In the genomic region with DNA sequence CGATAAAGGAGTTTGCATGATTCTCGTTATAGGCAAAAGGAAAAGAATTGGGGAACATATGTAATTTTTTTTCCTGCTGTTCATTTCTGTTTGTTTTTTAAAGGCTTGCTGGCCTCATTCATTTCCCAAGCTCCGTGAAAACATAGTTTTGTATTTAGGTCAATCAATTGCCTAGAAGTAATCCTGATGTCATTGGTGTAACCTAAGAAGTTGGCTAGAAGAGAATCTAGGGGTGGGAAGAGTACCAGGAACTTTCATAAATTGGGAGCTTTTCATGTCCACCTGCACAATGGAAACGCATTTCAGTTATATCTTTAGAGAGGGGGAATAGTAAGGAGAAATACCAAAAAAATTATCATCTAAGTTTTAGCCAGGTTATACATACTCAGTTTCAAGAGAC, we compare ENCODE assay signal across 14 cellular contexts. TPM values are rescaled to one million over a fixed set of nuclear protein-coding genes. Genes with fewer than 3 reads are reported as not detected.
DNase-seq lines count a peak whose midpoint lies in the region; ATAC-seq and TF ChIP-seq lines count a peak whose summit lies in the region.
"Had no signal": no experiment of that assay in that cellular context is flagged by ENCODE, and none has a peak within 500 bp of the region (broad histone marks: within the 10 kb centered on the region; RNA-seq: fewer than 3 reads in every experiment).

No MANE protein-coding gene starts in this region.

- H3K27ac ChIP-seq in smooth muscle cell (ENCODE audit: low read depth), result no peak overlapping the region
- H3K27ac ChIP-seq: HL-60, SJSA1 had no signal

- H4K20me1 ChIP-seq in smooth muscle cell (ENCODE audit: low read depth), result peaks cover 76% of the 10 kb centered on the region

- peaks cover 58% of the 10 kb centered on the region for H3K4me1 Mint-ChIP-seq in activated T-cell treated with anti-CD3 and anti-CD28 coated beads, Interleukin-2, amount 50 U/mL, for 4 hours (ENCODE audit: low read depth)
- peaks cover 61% of the 10 kb centered on the region for H3K4me1 Mint-ChIP-seq in WTC11

- no peaks in the 10 kb centered on the region for H3K27me3 ChIP-seq in smooth muscle cell (ENCODE audit: low read depth)
- H3K27me3 ChIP-seq: upper lobe of left lung had no signal

- H2AFZ ChIP-seq in smooth muscle cell (ENCODE audit: low read depth), result no peak overlapping the region

- no peaks in the 10 kb centered on the region for H3K9me3 ChIP-seq in smooth muscle cell (replicated peaks; ENCODE audit: low read depth)
- H3K9me3 ChIP-seq: upper lobe of left lung had no signal

- H3K36me3 Mint-ChIP-seq in activated T-cell treated with anti-CD3 and anti-CD28 coated beads, Interleukin-2, amount 50 U/mL, for 4 hours (ENCODE audit: insufficient read depth), result peaks cover 9% of the 10 kb centered on the region
- H3K36me3 Mint-ChIP-seq in WTC11, result no peaks in the 10 kb centered on the region

- no peaks in the 10 kb centered on the region for H3K36me3 ChIP-seq in smooth muscle cell (ENCODE audit: low read depth)
- H3K36me3 ChIP-seq: upper lobe of left lung had no signal

- DNase-seq in activated T-cell treated with anti-CD3 and anti-CD28 coated beads, Interleukin-2, amount 50 U/mL, for 4 hours, result no peak
- no peak for DNase-seq in activated T-cell treated with anti-CD3 and anti-CD28 coated beads, Interleukin-2, amount 50 U/mL, for 1 hour
- DNase-seq in WTC11 (ENCODE audit: low spot score) (no peak), fibroblast of gingiva (ENCODE audit: low read depth) (peak; percentile 14), smooth muscle cell (lab: John Stamatoyannopoulos, UW; ENCODE audit: unreplicated experiment) (no peak)
- no peak for DNase-seq in stimulated activated CD4-positive, alpha-beta T cell treated with anti-CD3 and anti-CD28 coated beads, Interleukin-2, amount 100 ng/mL, for 48 hours
- DNase-seq: DMS79 treated with DMSO at 0.1 percent for 48 hours, NCI-H1105 treated with DMSO at 0.1 percent for 48 hours, NCI-H526 treated with DMSO at 0.1 percent for 48 hours, upper lobe of left lung had no signal

- peaks cover 35% of the 10 kb centered on the region for H3K4me1 ChIP-seq in smooth muscle cell (ENCODE audit: low read depth)

- H3K9ac ChIP-seq in smooth muscle cell (ENCODE audit: low read depth), result no peak overlapping the region

- peaks cover 77% of the 10 kb centered on the region for H3K79me2 ChIP-seq in smooth muscle cell (ENCODE audit: low read depth)

- H3K27me3 Mint-ChIP-seq in activated T-cell treated with anti-CD3 and anti-CD28 coated beads, Interleukin-2, amount 50 U/mL, for 4 hours (ENCODE audit: low read depth), result no peaks in the 10 kb centered on the region
- H3K27me3 Mint-ChIP-seq in WTC11 (ENCODE audit: low read depth), result peaks cover 5% of the 10 kb centered on the region; the same call in 1 of the 2 replicates

- no peaks in the 10 kb centered on the region for H3F3A ChIP-seq in smooth muscle cell (ENCODE audit: low read depth)

- no peak for ATAC-seq in activated T-cell treated with anti-CD3 and anti-CD28 coated beads, Interleukin-2, amount 50 U/mL, for 4 hours
- no peak for ATAC-seq in WTC11
- ATAC-seq in HG02798 (IDR thresholded peaks at IDR 0.05; ENCODE audit: poor library complexity, unreplicated experiment), result no peak
- no peak for ATAC-seq in HG03139 (IDR thresholded peaks at IDR 0.05; ENCODE audit: unreplicated experiment)

- H3K4me3 Mint-ChIP-seq in activated T-cell treated with anti-CD3 and anti-CD28 coated beads, Interleukin-2, amount 50 U/mL, for 4 hours, result peak overlapping the region; percentile 68
- H3K4me3 Mint-ChIP-seq in WTC11, result peak overlapping the region; percentile 42

- POLR2A ChIA-PET in WTC11 (lab: Charles Lee), result no interaction called here

- H3K9me3 Mint-ChIP-seq in activated T-cell treated with anti-CD3 and anti-CD28 coated beads, Interleukin-2, amount 50 U/mL, for 4 hours, result no peaks in the 10 kb centered on the region
- no peaks in the 10 kb centered on the region for H3K9me3 Mint-ChIP-seq in WTC11

- H3K27ac Mint-ChIP-seq in WTC11, result 0 out of 2 replicates have a peak overlapping the region, but pooled peaks have one; percentile 15

- TF ChIP-seq CTCF in WTC11 (IDR thresholded peaks at IDR 0.05), result no peak
- no peak for TF ChIP-seq CTCF in smooth muscle cell (IDR thresholded peaks at IDR 0.05; ENCODE audit: borderline replicate concordance, insufficient read depth, poor library complexity, severe bottlenecking)

- peak overlapping the region; percentile 87 for H3K4me2 ChIP-seq in smooth muscle cell

- peak overlapping the region; percentile 98 for H3K4me3 ChIP-seq in smooth muscle cell
- H3K4me3 ChIP-seq: SJSA1 had no signal

- WGBS in smooth muscle cell (ENCODE audit: low lambda C conversion rate), result 91% methylated on average over 4 of the region's 4 CpGs

- CTCF ChIA-PET in WTC11 (lab: Charles Lee), result no interaction called here

TF ChIP-seq in WTC11, 78 proteins besides CTCF, POLR2A, EP300 and RAD21:
- TF ChIP-seq, protein P1, sequence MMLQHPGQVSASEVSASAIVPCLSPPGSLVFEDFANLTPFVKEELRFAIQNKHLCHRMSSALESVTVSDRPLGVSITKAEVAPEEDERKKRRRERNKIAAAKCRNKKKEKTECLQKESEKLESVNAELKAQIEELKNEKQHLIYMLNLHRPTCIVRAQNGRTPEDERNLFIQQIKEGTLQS (CRISPR knock-in tag; conservative IDR thresholded peaks at IDR 0.05), result no peak
- TF ChIP-seq OVOL2 (CRISPR knock-in tag; IDR thresholded peaks at IDR 0.05; ENCODE audit: borderline replicate concordance), result no peak
- TF ChIP-seq, protein P2, sequence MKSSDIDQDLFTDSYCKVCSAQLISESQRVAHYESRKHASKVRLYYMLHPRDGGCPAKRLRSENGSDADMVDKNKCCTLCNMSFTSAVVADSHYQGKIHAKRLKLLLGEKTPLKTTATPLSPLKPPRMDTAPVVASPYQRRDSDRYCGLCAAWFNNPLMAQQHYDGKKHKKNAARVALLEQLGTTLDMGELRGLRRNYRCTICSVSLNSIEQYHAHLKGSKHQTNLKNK (CRISPR knock-in tag; IDR thresholded peaks at IDR 0.05), result no peak
- TF ChIP-seq, protein P3, sequence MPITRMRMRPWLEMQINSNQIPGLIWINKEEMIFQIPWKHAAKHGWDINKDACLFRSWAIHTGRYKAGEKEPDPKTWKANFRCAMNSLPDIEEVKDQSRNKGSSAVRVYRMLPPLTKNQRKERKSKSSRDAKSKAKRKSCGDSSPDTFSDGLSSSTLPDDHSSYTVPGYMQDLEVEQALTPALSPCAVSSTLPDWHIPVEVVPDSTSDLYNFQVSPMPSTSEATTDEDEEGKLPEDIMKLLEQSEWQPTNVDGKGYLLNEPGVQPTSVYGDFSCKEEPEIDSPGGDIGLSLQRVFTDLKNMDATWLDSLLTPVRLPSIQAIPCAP (CRISPR knock-in tag; IDR thresholded peaks at IDR 0.05), result no peak
- TF ChIP-seq IRF2 (CRISPR knock-in tag; IDR thresholded peaks at IDR 0.05; ENCODE audit: borderline replicate concordance, low read depth), result no peak
- no peak for TF ChIP-seq SMAD3 (CRISPR knock-in tag; IDR thresholded peaks at IDR 0.05; ENCODE audit: borderline replicate concordance)
- no peak for TF ChIP-seq TEAD4 (CRISPR knock-in tag; IDR thresholded peaks at IDR 0.05)
- no peak for TF ChIP-seq NR2C2 (CRISPR knock-in tag; IDR thresholded peaks at IDR 0.05)
- no peak for TF ChIP-seq FOXK1 (CRISPR knock-in tag; IDR thresholded peaks at IDR 0.05)
- TF ChIP-seq ZNF263 (CRISPR knock-in tag; IDR thresholded peaks at IDR 0.05; ENCODE audit: low read depth), result no peak
- TF ChIP-seq, protein P4, sequence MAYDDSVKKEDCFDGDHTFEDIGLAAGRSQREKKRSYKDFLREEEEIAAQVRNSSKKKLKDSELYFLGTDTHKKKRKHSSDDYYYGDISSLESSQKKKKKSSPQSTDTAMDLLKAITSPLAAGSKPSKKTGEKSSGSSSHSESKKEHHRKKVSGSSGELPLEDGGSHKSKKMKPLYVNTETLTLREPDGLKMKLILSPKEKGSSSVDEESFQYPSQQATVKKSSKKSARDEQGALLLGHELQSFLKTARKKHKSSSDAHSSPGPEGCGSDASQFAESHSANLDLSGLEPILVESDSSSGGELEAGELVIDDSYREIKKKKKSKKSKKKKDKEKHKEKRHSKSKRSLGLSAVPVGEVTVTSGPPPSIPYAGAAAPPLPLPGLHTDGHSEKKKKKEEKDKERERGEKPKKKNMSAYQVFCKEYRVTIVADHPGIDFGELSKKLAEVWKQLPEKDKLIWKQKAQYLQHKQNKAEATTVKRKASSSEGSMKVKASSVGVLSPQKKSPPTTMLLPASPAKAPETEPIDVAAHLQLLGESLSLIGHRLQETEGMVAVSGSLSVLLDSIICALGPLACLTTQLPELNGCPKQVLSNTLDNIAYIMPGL (CRISPR knock-in tag; IDR thresholded peaks at IDR 0.05), result no peak
- TF ChIP-seq SP1 (CRISPR knock-in tag; conservative IDR thresholded peaks at IDR 0.05), result no peak
- no peak for TF ChIP-seq RORB (CRISPR knock-in tag; IDR thresholded peaks at IDR 0.05)

RNA-seq across cellular contexts. Expression of a gene that starts 3.8 kb away (rescaled TPM):
- 10 to 100 TPM; 47.8 to 50.0 (median 49.3) TPM for total RNA-seq in activated T-cell treated with anti-CD3 and anti-CD28 coated beads, Interleukin-2, amount 50 U/mL, for 4 hours
- 32.3 to 40.6 TPM (median 33.4 TPM) in 3 replicates for total RNA-seq in WTC11 (2021)
- 44.7 and 60.1 TPM in 2 replicates for total RNA-seq in smooth muscle cell
- polyA plus RNA-seq in smooth muscle cell, result 6.8 and 7.4 TPM in 2 replicates
